ENCODE assay signal across 8 cellular contexts in the genomic region with DNA sequence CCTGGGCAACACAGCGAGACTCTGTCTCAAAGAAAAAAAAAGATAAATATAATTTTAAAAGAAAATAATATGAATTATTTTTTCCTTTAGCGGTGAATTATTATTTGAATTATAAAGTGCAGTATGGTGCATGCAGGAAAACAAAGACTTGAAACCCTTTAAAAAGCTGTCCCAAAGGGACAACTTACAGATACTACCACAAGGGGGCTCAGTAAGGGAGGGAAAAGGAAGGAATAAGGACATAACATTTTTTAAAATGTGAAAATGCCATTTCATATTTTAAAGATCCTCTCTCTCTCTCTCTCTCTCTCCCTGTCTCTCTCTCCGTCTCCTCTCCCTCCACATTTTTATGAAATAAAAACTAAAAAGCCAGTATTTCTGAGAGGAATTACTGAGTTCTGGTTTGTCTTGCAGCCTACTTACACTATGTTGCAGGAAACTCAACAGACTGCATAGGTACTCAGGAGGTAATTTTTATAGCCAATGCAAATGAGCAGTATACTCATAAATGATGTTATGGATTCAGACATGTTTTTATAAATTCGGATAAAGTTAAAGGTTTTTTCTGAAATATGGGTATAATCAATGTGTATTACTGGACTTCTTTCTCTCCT.
DNase-seq lines count a peak whose midpoint lies in the region; ATAC-seq and TF ChIP-seq lines count a peak whose summit lies in the region.

No MANE protein-coding gene starts in this region.

- no peak overlapping the region for H4K91ac ChIP-seq in IMR-90 (ENCODE audit: insufficient read depth, low read depth, low read length)

- POLR2A ChIA-PET in IMR-90 (lab: Charles Lee; ENCODE audit: unreplicated experiment), result no interaction called here

- H2BK120ac ChIP-seq in IMR-90 (ENCODE audit: low read depth, low read length), result no peak overlapping the region

- H2BK20ac ChIP-seq in IMR-90 (ENCODE audit: low read depth, low read length), result no peak overlapping the region

- H2AK9ac ChIP-seq in IMR-90 (replicated peaks; ENCODE audit: low read depth, low read length, poor library complexity), result no peak overlapping the region

- H3K9me2 ChIP-seq in SU-DHL-6 (replicated peaks; ENCODE audit: insufficient read depth, low read length), result no peaks in the 10 kb centered on the region

- H4K20me1 ChIP-seq in IMR-90 (ENCODE audit: insufficient read depth, low read length), result no peaks in the 10 kb centered on the region
- no peaks in the 10 kb centered on the region for H4K20me1 ChIP-seq in SU-DHL-6 (ENCODE audit: low read depth, low read length)

- no peak overlapping the region for H4K8ac ChIP-seq in IMR-90 (ENCODE audit: low read depth in 2 of 2, low read length in 2 of 2)

- no peak overlapping the region for H2BK5ac ChIP-seq in IMR-90 (ENCODE audit: low read depth, low read length, poor library complexity, severe bottlenecking)

- H4K5ac ChIP-seq in IMR-90 (ENCODE audit: low read depth, low read length), result no peak overlapping the region

- no peak overlapping the region for H3K18ac ChIP-seq in IMR-90 (ENCODE audit: low read depth, low read length)

- no peak overlapping the region for H3K23ac ChIP-seq in IMR-90 (ENCODE audit: low read depth, low read length)

- H3K27me3 ChIP-seq in IMR-90 (ENCODE audit: control insufficient read depth, insufficient read depth, low read length) (no peaks in the 10 kb centered on the region), SU-DHL-6 (ENCODE audit: low read length) (no peaks in the 10 kb centered on the region)

- no peak overlapping the region for H2AK5ac ChIP-seq in IMR-90 (ENCODE audit: low read depth, low read length)

- no peak overlapping the region for H2BK15ac ChIP-seq in IMR-90 (ENCODE audit: low read depth, low read length)

- TF ChIP-seq POLR2A in IMR-90 (IDR thresholded peaks at IDR 0.05; ENCODE audit: low read depth, low read length), result no peak

- WGBS in IMR-90 (ENCODE audit: extremely low coverage in 2 of 2, insufficient read length in 1 of 2), 2 experiments, result no CpG with 5 or more reads among the region's 4 CpGs

- no peak overlapping the region for H2AFZ ChIP-seq in IMR-90 (replicated peaks; ENCODE audit: low read length, poor library complexity)
- H2AFZ ChIP-seq in SU-DHL-6 (ENCODE audit: low read depth, low read length, severe bottlenecking), result peak overlapping the region; percentile 93

- intact Hi-C loops in IMR-90 (cut with micrococcal nuclease), result loop anchor here (1.0 to 2.0 kb wide), 2 partner anchors 435 to 529 kb away; no protein-coding TSS in a partner anchor

- H3K4me3 ChIP-seq in IMR-90 (ENCODE audit: insufficient read depth, low read depth, low read length) (no peak overlapping the region), SU-DHL-6 (ENCODE audit: insufficient read depth, low read length, poor library complexity, severe bottlenecking) (no peak overlapping the region)

- peak; percentile 58 for TF ChIP-seq RAD21 in IMR-90 (IDR thresholded peaks at IDR 0.05; ENCODE audit: low read length)

- no peaks in the 10 kb centered on the region for H3K79me1 ChIP-seq in IMR-90 (ENCODE audit: low read depth in 1 of 2, low read length in 2 of 2)

- H3K36me3 ChIP-seq in IMR-90 (ENCODE audit: control insufficient read depth, insufficient read depth, low read length) (no peaks in the 10 kb centered on the region), SU-DHL-6 (ENCODE audit: low read length) (no peaks in the 10 kb centered on the region)

- H3K56ac ChIP-seq in IMR-90 (ENCODE audit: extremely low read depth, insufficient read depth, low read length), result no peak overlapping the region

- no TSS peak for BruUV-seq in IMR-90 (replicated peaks; lab: Mats Ljungman, UMichigan)

- H3K9ac ChIP-seq in IMR-90 (ENCODE audit: low read depth, low read length), result no peak overlapping the region
- no peak overlapping the region for H3K9ac ChIP-seq in SU-DHL-6 (ENCODE audit: low read length)

- no peak overlapping the region for H3K14ac ChIP-seq in IMR-90 (replicated peaks; ENCODE audit: low read depth, low read length)

- TF ChIP-seq CTCF in IMR-90 (conservative IDR thresholded peaks at IDR 0.05; ENCODE audit: low read depth, low read length) (peak; percentile 68), SU-DHL-6 (IDR thresholded peaks at IDR 0.05; ENCODE audit: insufficient read depth, low read length, poor library complexity, severe bottlenecking) (peak; percentile 29)

- H3K9me1 ChIP-seq in IMR-90 (ENCODE audit: insufficient read depth, low read length), result no peaks in the 10 kb centered on the region

- H3K4ac ChIP-seq in IMR-90 (ENCODE audit: low read depth, low read length), result no peak overlapping the region

- H3K9me3 ChIP-seq in IMR-90 (ENCODE audit: control insufficient read depth, insufficient read depth, low read length), result no peaks in the 10 kb centered on the region
- no peaks in the 10 kb centered on the region for H3K9me3 ChIP-seq in SU-DHL-6 (ENCODE audit: insufficient read depth, low read length)

- H3K79me2 ChIP-seq in SU-DHL-6 (ENCODE audit: insufficient read depth, low read length), result no peaks in the 10 kb centered on the region

- ATAC-seq in GM18867 (IDR thresholded peaks at IDR 0.05; ENCODE audit: unreplicated experiment), result peak; percentile 74
- ATAC-seq in IMR-90 (ENCODE audit: low read depth), result peak; percentile 70
- ATAC-seq in GM18519 (IDR thresholded peaks at IDR 0.05; ENCODE audit: low FRiP score, unreplicated experiment), result no peak

- in situ Hi-C loops in IMR-90 (cut with MboI; ENCODE audit: low sequenced_read_pairs), result loop anchor here (10.0 kb wide), 1 partner anchor 437 kb away; no protein-coding TSS in a partner anchor

- CTCF ChIA-PET in IMR-90 (lab: Yijun Ruan, JAX), result interaction anchor here (0.7 to 1.0 kb wide), 3 partner anchors 8 to 113 kb away, joined by 3 read pairs; no protein-coding TSS in a partner anchor

- DNase-seq in AG20443 (ENCODE audit: low spot score) (peak; percentile 19), IMR-90 (peak; percentile 47), iPS-NIHi11 (ENCODE audit: low spot score) (peak; percentile 14), epidermal melanocyte (ENCODE audit: insufficient read length, low spot score) (no peak), DMS79 treated with DMSO at 0.1 percent for 48 hours (lab: John Stamatoyannopoulos, UW) (no peak)

- H3K4me1 ChIP-seq in IMR-90 (ENCODE audit: control insufficient read depth, insufficient read depth, low read length), result no peaks in the 10 kb centered on the region

- dilution Hi-C loops in IMR-90 (cut with HindIII; ENCODE audit: low sequenced_read_pairs, unreplicated experiment), result no loop called here

- H3K27ac ChIP-seq in IMR-90 (ENCODE audit: insufficient read depth, low read length) (no peak overlapping the region), SU-DHL-6 (ENCODE audit: low read depth, low read length) (no peak overlapping the region)

- H3K4me2 ChIP-seq in IMR-90 (ENCODE audit: low read depth, low read length), result no peak overlapping the region
- H3K4me2 ChIP-seq in SU-DHL-6 (ENCODE audit: low read depth, low read length, poor library complexity, severe bottlenecking), result peak overlapping the region; percentile 15

- no peaks in the 10 kb centered on the region; the same call in 1 of the 2 replicates for H3F3A ChIP-seq in SU-DHL-6 (ENCODE audit: insufficient read depth)

TF ChIP-seq in IMR-90, 13 proteins besides CTCF, POLR2A, EP300 and RAD21:
- TF ChIP-seq, protein P1, sequence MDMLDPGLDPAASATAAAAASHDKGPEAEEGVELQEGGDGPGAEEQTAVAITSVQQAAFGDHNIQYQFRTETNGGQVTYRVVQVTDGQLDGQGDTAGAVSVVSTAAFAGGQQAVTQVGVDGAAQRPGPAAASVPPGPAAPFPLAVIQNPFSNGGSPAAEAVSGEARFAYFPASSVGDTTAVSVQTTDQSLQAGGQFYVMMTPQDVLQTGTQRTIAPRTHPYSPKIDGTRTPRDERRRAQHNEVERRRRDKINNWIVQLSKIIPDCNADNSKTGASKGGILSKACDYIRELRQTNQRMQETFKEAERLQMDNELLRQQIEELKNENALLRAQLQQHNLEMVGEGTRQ (IDR thresholded peaks at IDR 0.05; ENCODE audit: low read depth, low read length), result no peak
- no peak for TF ChIP-seq MAFK (IDR thresholded peaks at IDR 0.05; ENCODE audit: low read depth, low read length)
- TF ChIP-seq FOS (IDR thresholded peaks at IDR 0.05; ENCODE audit: low read depth, low read length), result no peak
- TF ChIP-seq SMC3 (IDR thresholded peaks at IDR 0.05; ENCODE audit: low read depth, low read length), result peak; percentile 65
- no peak for TF ChIP-seq NFE2L2 (IDR thresholded peaks at IDR 0.05; ENCODE audit: low read depth, low read length)

Comparison
In these comparisons a context has a peak if more than half of its experiments do, and no peak if none do; other contexts are left out.
1. DNase-seq: peak in AG20443 (single experiment), IMR-90 (single experiment) and iPS-NIHi11 (single experiment); none in epidermal melanocyte (single experiment) and DMS79 treated with DMSO at 0.1 percent for 48 hours (single experiment).